Comparison of ENCODE assay signal across 3 cellular contexts in genomic region chr6:56270812-56271441, GRCh38.
TF ChIP-seq lines count a peak whose summit lies in the region.

No MANE protein-coding gene starts in this region.

TF ChIP-seq in HepG2, 621 proteins besides CTCF, POLR2A, EP300 and RAD21:
- no peak for TF ChIP-seq ZSCAN20 (CRISPR knock-in tag; IDR thresholded peaks at IDR 0.05; ENCODE audit: borderline replicate concordance)
- TF ChIP-seq NFIC (IDR thresholded peaks at IDR 0.05; ENCODE audit: low read length), result no peak
- peak; percentile 64 for TF ChIP-seq HNF4A (CRISPR knock-in tag; IDR thresholded peaks at IDR 0.05)
- no peak for TF ChIP-seq GTF2F1 (IDR thresholded peaks at IDR 0.05; ENCODE audit: low read length)
- no peak for TF ChIP-seq ZNF605 (CRISPR knock-in tag; IDR thresholded peaks at IDR 0.05)
- peak; percentile 77; the same call in 1 of the 2 replicates for TF ChIP-seq PPARG (CRISPR knock-in tag; conservative IDR thresholded peaks at IDR 0.05)
- TF ChIP-seq NRL (CRISPR knock-in tag; IDR thresholded peaks at IDR 0.05; ENCODE audit: borderline replicate concordance), result no peak
- no peak for TF ChIP-seq ZMYM2 (CRISPR knock-in tag; IDR thresholded peaks at IDR 0.05)
- TF ChIP-seq NR2F1 (CRISPR knock-in tag; IDR thresholded peaks at IDR 0.05), result no peak
- TF ChIP-seq, protein P1, sequence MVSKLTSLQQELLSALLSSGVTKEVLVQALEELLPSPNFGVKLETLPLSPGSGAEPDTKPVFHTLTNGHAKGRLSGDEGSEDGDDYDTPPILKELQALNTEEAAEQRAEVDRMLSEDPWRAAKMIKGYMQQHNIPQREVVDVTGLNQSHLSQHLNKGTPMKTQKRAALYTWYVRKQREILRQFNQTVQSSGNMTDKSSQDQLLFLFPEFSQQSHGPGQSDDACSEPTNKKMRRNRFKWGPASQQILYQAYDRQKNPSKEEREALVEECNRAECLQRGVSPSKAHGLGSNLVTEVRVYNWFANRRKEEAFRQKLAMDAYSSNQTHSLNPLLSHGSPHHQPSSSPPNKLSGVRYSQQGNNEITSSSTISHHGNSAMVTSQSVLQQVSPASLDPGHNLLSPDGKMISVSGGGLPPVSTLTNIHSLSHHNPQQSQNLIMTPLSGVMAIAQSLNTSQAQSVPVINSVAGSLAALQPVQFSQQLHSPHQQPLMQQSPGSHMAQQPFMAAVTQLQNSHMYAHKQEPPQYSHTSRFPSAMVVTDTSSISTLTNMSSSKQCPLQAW (CRISPR knock-in tag; IDR thresholded peaks at IDR 0.05), result no peak
- no peak for TF ChIP-seq ZBED4 (CRISPR knock-in tag; IDR thresholded peaks at IDR 0.05; ENCODE audit: borderline replicate concordance)
- TF ChIP-seq HNF4G (IDR thresholded peaks at IDR 0.05; ENCODE audit: borderline replicate concordance, low read depth, low read length), result 0 out of 2 replicates have a peak, but pooled peaks have one; percentile 30
- TF ChIP-seq HNF4G (CRISPR knock-in tag; IDR thresholded peaks at IDR 0.05; ENCODE audit: borderline replicate concordance, low read depth), result no peak
- no peak for TF ChIP-seq SRF (IDR thresholded peaks at IDR 0.05; ENCODE audit: low read depth, low read length)

TF ChIP-seq in HEK293, 187 proteins besides CTCF, POLR2A, EP300 and RAD21:
- no peak for TF ChIP-seq ZNF248 (tag by site-specific recombination; IDR thresholded peaks at IDR 0.05)
- peak; percentile 68 for TF ChIP-seq ZNF707 (tag by site-specific recombination; IDR thresholded peaks at IDR 0.05)
TF ChIP-seq in HEK293: peak in this region for 1.

TF ChIP-seq in K562, 482 proteins besides CTCF, POLR2A, EP300 and RAD21:
- TF ChIP-seq ZNF707 (CRISPR knock-in tag; conservative IDR thresholded peaks at IDR 0.05) (peak; percentile 60; the same call in 1 of the 2 replicates), NFE2 (IDR thresholded peaks at IDR 0.05; ENCODE audit: low read depth) (no peak)
